ENCODE assay signal across 10 cellular contexts in the genomic region with DNA sequence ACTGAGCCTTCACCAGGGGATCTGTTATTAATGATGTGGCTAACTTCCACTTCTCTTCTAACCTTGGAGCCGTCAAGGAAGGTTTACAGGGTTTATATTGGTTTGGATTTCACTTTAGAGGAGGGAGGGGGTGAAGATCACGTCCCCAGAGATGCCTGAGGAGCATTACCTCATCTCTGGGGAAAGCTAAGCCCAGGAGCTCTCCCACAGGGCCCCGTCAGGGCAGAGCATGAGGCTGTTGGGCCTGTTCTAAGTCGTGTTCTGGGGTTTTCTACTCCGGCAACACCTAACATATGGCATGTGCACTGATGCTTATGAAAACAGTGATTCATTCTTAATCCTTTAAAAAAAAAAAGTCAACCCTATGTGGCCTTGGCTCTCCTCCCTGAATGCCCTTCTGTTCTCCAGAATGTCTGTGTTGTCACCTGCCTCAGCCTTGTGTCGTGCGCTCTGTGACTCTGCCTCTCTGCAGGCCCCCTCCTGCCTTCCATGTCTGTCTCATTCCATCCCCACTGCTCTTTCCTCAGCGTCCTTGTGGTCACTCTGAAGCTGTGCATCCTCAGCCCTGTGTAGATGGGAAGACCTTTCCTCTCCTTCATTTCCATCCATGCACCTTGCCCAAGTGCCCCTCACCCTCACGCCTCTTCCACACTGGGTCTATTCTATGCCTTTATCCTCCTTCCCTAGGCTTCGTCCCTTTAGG.
DNase-seq lines count a peak whose midpoint lies in the region; ATAC-seq and TF ChIP-seq lines count a peak whose summit lies in the region.
"Had no signal": no experiment of that assay in that cellular context is flagged by ENCODE, and none has a peak within 500 bp of the region (broad histone marks: within the 10 kb centered on the region; RNA-seq: fewer than 3 reads in every experiment).

No MANE protein-coding gene starts in this region.

- H3K4me3 Mint-ChIP-seq in activated T-cell treated with anti-CD3 and anti-CD28 coated beads, Interleukin-2, amount 50 U/mL, for 72 hours = no peak overlapping the region
- no peak overlapping the region for H3K4me3 Mint-ChIP-seq in stimulated activated memory B cell treated with anti-CD40 and anti-IgM and Interleukin-4, amounts not matched to agents 10 μg/mL and 1 μg/mL and 100 μg/mL, for 72 hours
- H3K4me3 Mint-ChIP-seq in activated CD8-positive, alpha-beta memory T cell treated with anti-CD3 and anti-CD28 coated beads, Interleukin-2, amount 10 ng/mL, durations not matched to agents 7 days and 5 days = no peak overlapping the region
- H3K4me3 Mint-ChIP-seq: activated naive CD8-positive, alpha-beta T cell had no signal

- no peaks in the 10 kb centered on the region for H3F3A ChIP-seq in PC-3 (ENCODE audit: low read length, unreplicated experiment)

- peaks cover 13% of the 10 kb centered on the region for H3K4me1 ChIP-seq in PC-3 (ENCODE audit: insufficient read depth, low read length)

- H3K36me3 ChIP-seq in PC-3 (ENCODE audit: low read depth, low read length) = no peaks in the 10 kb centered on the region

- H3K9me2 ChIP-seq in PC-3 (replicated peaks; ENCODE audit: low read length) = no peaks in the 10 kb centered on the region

- H3K27me3 ChIP-seq in PC-3 (ENCODE audit: low read length) = no peaks in the 10 kb centered on the region

- H3K9me3 ChIP-seq in PC-3 (ENCODE audit: low read length) = no peaks in the 10 kb centered on the region

- no peaks in the 10 kb centered on the region for H4K20me1 ChIP-seq in PC-3 (ENCODE audit: low read length)

- H3K36me3 Mint-ChIP-seq in activated T-cell treated with anti-CD3 and anti-CD28 coated beads, Interleukin-2, amount 50 U/mL, for 72 hours (ENCODE audit: insufficient read depth in 2 of 2) = no peaks in the 10 kb centered on the region
- H3K36me3 Mint-ChIP-seq in stimulated activated memory B cell treated with anti-CD40 and anti-IgM and Interleukin-4, amounts not matched to agents 10 μg/mL and 1 μg/mL and 100 μg/mL, for 72 hours = no peaks in the 10 kb centered on the region
- H3K36me3 Mint-ChIP-seq in activated CD8-positive, alpha-beta memory T cell treated with anti-CD3 and anti-CD28 coated beads, Interleukin-2, amount 10 ng/mL, durations not matched to agents 7 days and 5 days = no peaks in the 10 kb centered on the region
- H3K36me3 Mint-ChIP-seq: activated naive CD8-positive, alpha-beta T cell had no signal

- no peaks in the 10 kb centered on the region for H3K79me2 ChIP-seq in PC-3 (ENCODE audit: low read length)

- no peak overlapping the region for H3K4me3 ChIP-seq in PC-3 (ENCODE audit: low read length)

- no peaks in the 10 kb centered on the region for H3K9me3 Mint-ChIP-seq in activated T-cell treated with anti-CD3 and anti-CD28 coated beads, Interleukin-2, amount 50 U/mL, for 72 hours
- no peaks in the 10 kb centered on the region for H3K9me3 Mint-ChIP-seq in stimulated activated memory B cell treated with anti-CD40 and anti-IgM and Interleukin-4, amounts not matched to agents 10 μg/mL and 1 μg/mL and 100 μg/mL, for 72 hours
- no peaks in the 10 kb centered on the region for H3K9me3 Mint-ChIP-seq in activated CD8-positive, alpha-beta memory T cell treated with anti-CD3 and anti-CD28 coated beads, Interleukin-2, amount 10 ng/mL, durations not matched to agents 7 days and 5 days (ENCODE audit: low read depth)

- peak overlapping the region; percentile 49 for H2AFZ ChIP-seq in PC-3 (ENCODE audit: low read length)

- peak; percentile 58 to 71 for ATAC-seq in activated T-cell treated with anti-CD3 and anti-CD28 coated beads, Interleukin-2, amount 50 U/mL, for 72 hours (replicated peaks in 1 of 2)
- ATAC-seq in PC-3 = peak; percentile 98
- peak; percentile 69 for ATAC-seq in stimulated activated memory B cell treated with anti-CD40 and anti-IgM and Interleukin-4, amounts not matched to agents 10 μg/mL and 1 μg/mL and 100 μg/mL, for 72 hours
- no peak for ATAC-seq in HG03342 (IDR thresholded peaks at IDR 0.05; ENCODE audit: unreplicated experiment)
- ATAC-seq in activated CD8-positive, alpha-beta memory T cell treated with anti-CD3 and anti-CD28 coated beads, Interleukin-2, amount 10 ng/mL, durations not matched to agents 7 days and 5 days = no peak

- no peak overlapping the region for H3K9ac ChIP-seq in PC-3 (ENCODE audit: low read length)

- H3K27ac Mint-ChIP-seq in activated T-cell treated with anti-CD3 and anti-CD28 coated beads, Interleukin-2, amount 50 U/mL, for 72 hours = no peak overlapping the region
- H3K27ac Mint-ChIP-seq in stimulated activated memory B cell treated with anti-CD40 and anti-IgM and Interleukin-4, amounts not matched to agents 10 μg/mL and 1 μg/mL and 100 μg/mL, for 72 hours = peak overlapping the region; percentile 12
- no peak overlapping the region for H3K27ac Mint-ChIP-seq in activated CD8-positive, alpha-beta memory T cell treated with anti-CD3 and anti-CD28 coated beads, Interleukin-2, amount 10 ng/mL, durations not matched to agents 7 days and 5 days
- H3K27ac Mint-ChIP-seq: activated naive CD8-positive, alpha-beta T cell had no signal

- peaks cover 16% of the 10 kb centered on the region for H3K4me1 Mint-ChIP-seq in activated T-cell treated with anti-CD3 and anti-CD28 coated beads, Interleukin-2, amount 50 U/mL, for 72 hours (ENCODE audit: low read depth)
- H3K4me1 Mint-ChIP-seq in stimulated activated memory B cell treated with anti-CD40 and anti-IgM and Interleukin-4, amounts not matched to agents 10 μg/mL and 1 μg/mL and 100 μg/mL, for 72 hours = peaks cover 26% of the 10 kb centered on the region
- H3K4me1 Mint-ChIP-seq in activated CD8-positive, alpha-beta memory T cell treated with anti-CD3 and anti-CD28 coated beads, Interleukin-2, amount 10 ng/mL, durations not matched to agents 7 days and 5 days = no peaks in the 10 kb centered on the region

- H3K27me3 Mint-ChIP-seq in activated T-cell treated with anti-CD3 and anti-CD28 coated beads, Interleukin-2, amount 50 U/mL, for 72 hours (ENCODE audit: low read depth) = no peaks in the 10 kb centered on the region
- peaks cover 11% of the 10 kb centered on the region for H3K27me3 Mint-ChIP-seq in stimulated activated memory B cell treated with anti-CD40 and anti-IgM and Interleukin-4, amounts not matched to agents 10 μg/mL and 1 μg/mL and 100 μg/mL, for 72 hours
- no peaks in the 10 kb centered on the region for H3K27me3 Mint-ChIP-seq in activated CD8-positive, alpha-beta memory T cell treated with anti-CD3 and anti-CD28 coated beads, Interleukin-2, amount 10 ng/mL, durations not matched to agents 7 days and 5 days
- H3K27me3 Mint-ChIP-seq: activated naive CD8-positive, alpha-beta T cell had no signal

- CTCF ChIA-PET in PC-3 (lab: Charles Lee) = no interaction called here
- CTCF ChIA-PET in activated CD8-positive, alpha-beta memory T cell treated with anti-CD3 and anti-CD28 coated beads, Interleukin-2, amount 10 ng/mL, durations not matched to agents 7 days and 5 days (lab: Charles Lee) = no interaction called here

- H3K27ac ChIP-seq in PC-3 (ENCODE audit: low read length) = peak overlapping the region; percentile 11; the same call in 1 of the 2 replicates

- intact Hi-C loops in PC-3 (cut with micrococcal nuclease) = no loop called here

- TF ChIP-seq CTCF in PC-3 (conservative IDR thresholded peaks at IDR 0.05; ENCODE audit: low read depth, low read length) = no peak

- no TSS peak for BruUV-seq in PC-3 (replicated peaks; lab: Mats Ljungman, UMichigan)

- POLR2A ChIA-PET in PC-3 (lab: Charles Lee; ENCODE audit: unreplicated experiment) = interaction anchor here (0.6 kb wide), 1 partner anchor 114 kb away, joined by 8 read pairs; no protein-coding TSS in a partner anchor

- peak overlapping the region; percentile 8; the same call in 1 of the 2 replicates for H3K4me2 ChIP-seq in PC-3 (ENCODE audit: low read length)

- no peak for DNase-seq in activated T-cell treated with anti-CD3 and anti-CD28 coated beads, Interleukin-2, amount 50 U/mL, for 72 hours
- DNase-seq in activated T-cell treated with anti-CD3 and anti-CD28 coated beads, Interleukin-2, amount 50 U/mL, for 48 hours = no peak
- DNase-seq in PC-3 (peak; percentile 72), fibroblast of gingiva (ENCODE audit: low read depth) (peak; percentile 67), NCI-H526 treated with DMSO at 0.1 percent for 48 hours (lab: John Stamatoyannopoulos, UW) (no peak)
- no peak for DNase-seq in activated CD8-positive, alpha-beta memory T cell treated with anti-CD3 and anti-CD28 coated beads, Interleukin-2, amount 10 ng/mL, durations not matched to agents 7 days and 5 days
- DNase-seq: small intestine had no signal

Comparison
In these comparisons a context has a peak if more than half of its experiments do, and no peak if none do; other contexts are left out.
1. ATAC-seq: peak in activated T-cell treated with anti-CD3 and anti-CD28 coated beads, Interleukin-2, amount 50 U/mL, for 72 hours (2 of 2), PC-3 (single experiment) and stimulated activated memory B cell treated with anti-CD40 and anti-IgM and Interleukin-4, amounts not matched to agents 10 μg/mL and 1 μg/mL and 100 μg/mL, for 72 hours (single experiment); none in HG03342 (single experiment) and activated CD8-positive, alpha-beta memory T cell treated with anti-CD3 and anti-CD28 coated beads, Interleukin-2, amount 10 ng/mL, durations not matched to agents 7 days and 5 days (single experiment).
2. DNase-seq: peak in PC-3 (single experiment) and fibroblast of gingiva (single experiment); none in activated T-cell treated with anti-CD3 and anti-CD28 coated beads, Interleukin-2, amount 50 U/mL, for 72 hours (0 of 2), activated T-cell treated with anti-CD3 and anti-CD28 coated beads, Interleukin-2, amount 50 U/mL, for 48 hours (0 of 2), NCI-H526 treated with DMSO at 0.1 percent for 48 hours (single experiment) and activated CD8-positive, alpha-beta memory T cell treated with anti-CD3 and anti-CD28 coated beads, Interleukin-2, amount 10 ng/mL, durations not matched to agents 7 days and 5 days (single experiment).